14 cellular contexts compared by ENCODE assay signal in genomic region chr1:169044971-169045370, GRCh38.
DNase-seq lines count a peak whose midpoint lies in the region; ATAC-seq, FAIRE-seq and TF ChIP-seq lines count a peak whose summit lies in the region.
"Had no signal": no experiment of that assay in that cellular context is flagged by ENCODE, and none has a peak within 500 bp of the region (broad histone marks: within the 10 kb centered on the region; RNA-seq: fewer than 3 reads in every experiment).

No MANE protein-coding gene starts in this region.

- DNase-seq in CD1c-positive myeloid dendritic cell (ENCODE audit: extremely low spot score) (peak; percentile 66), left lung (no peak), frontal cortex (ENCODE audit: low spot score in 2 of 2) (no peak), urothelium cell line (ENCODE audit: low spot score) (no peak), HEK293T (ENCODE audit: extremely low spot score) (no peak)
- DNase-seq in activated CD8-positive, alpha-beta T cell treated with anti-CD3 and anti-CD28 coated beads for 36 hours: no peak
- DNase-seq: activated gamma-delta T cell; Calu3; NCI-H2227 treated with DMSO at 0.1 percent for 48 hours; stimulated activated CD4-positive, alpha-beta T cell treated with anti-CD3 and anti-CD28 coated beads, Interleukin-4, amount 100 ng/mL, for 1 hour had no signal

- no peak overlapping the region for H3K4me3 Mint-ChIP-seq in activated CD8-positive, alpha-beta T cell treated with anti-CD3 and anti-CD28 coated beads for 36 hours
- H3K4me3 Mint-ChIP-seq: neural progenitor cell had no signal

- no peaks in the 10 kb centered on the region for H3K9me3 Mint-ChIP-seq in activated CD8-positive, alpha-beta T cell treated with anti-CD3 and anti-CD28 coated beads for 36 hours

- intact Hi-C loops in activated CD8-positive, alpha-beta T cell treated with anti-CD3 and anti-CD28 coated beads for 36 hours (cut with micrococcal nuclease): no loop called here
- intact Hi-C loops in left lung (cut with DNase I): no loop called here

- H3K4me1 ChIP-seq in left lung: peaks cover 0 to 4% of the 10 kb centered on the region in 2 donors

- H3K4me1 Mint-ChIP-seq in activated CD8-positive, alpha-beta T cell treated with anti-CD3 and anti-CD28 coated beads for 36 hours (ENCODE audit: low read depth): peaks cover 68% of the 10 kb centered on the region

- no peaks in the 10 kb centered on the region for H3K9me3 ChIP-seq in left lung

- no peak overlapping the region for H3K4me3 ChIP-seq in left lung
- H3K4me3 ChIP-seq: neural progenitor cell had no signal

- ATAC-seq in GM19025 (IDR thresholded peaks at IDR 0.05; ENCODE audit: low read depth, unreplicated experiment) (peak; percentile 49), HG03135 (IDR thresholded peaks at IDR 0.05; ENCODE audit: unreplicated experiment) (peak; percentile 37), left lung (no peak)
- ATAC-seq in activated CD8-positive, alpha-beta T cell treated with anti-CD3 and anti-CD28 coated beads for 36 hours: no peak

- peak overlapping the region; percentile 70 for H3K27ac Mint-ChIP-seq in activated CD8-positive, alpha-beta T cell treated with anti-CD3 and anti-CD28 coated beads for 36 hours
- H3K27ac Mint-ChIP-seq: neural progenitor cell had no signal

- H3K27ac ChIP-seq in left lung: no peak overlapping the region
- H3K27ac ChIP-seq: neural progenitor cell had no signal

- no peaks in the 10 kb centered on the region for H3K27me3 ChIP-seq in left lung
- H3K27me3 ChIP-seq: neural progenitor cell had no signal

- no peaks in the 10 kb centered on the region for H3K27me3 Mint-ChIP-seq in activated CD8-positive, alpha-beta T cell treated with anti-CD3 and anti-CD28 coated beads for 36 hours

- FAIRE-seq in frontal cortex (lab: Jason Lieb, UNC) (no peak), urothelium cell line (lab: Jason Lieb, UNC) (no peak)
- FAIRE-seq: endometrium had no signal

- H3K36me3 Mint-ChIP-seq in activated CD8-positive, alpha-beta T cell treated with anti-CD3 and anti-CD28 coated beads for 36 hours (ENCODE audit: low read depth): no peaks in the 10 kb centered on the region
- H3K36me3 Mint-ChIP-seq: neural progenitor cell had no signal

- no peaks in the 10 kb centered on the region for H3K36me3 ChIP-seq in left lung
- H3K36me3 ChIP-seq: neural progenitor cell had no signal

- TF ChIP-seq CTCF in activated CD8-positive, alpha-beta T cell treated with anti-CD3 and anti-CD28 coated beads for 36 hours (IDR thresholded peaks at IDR 0.05): no peak
- TF ChIP-seq CTCF in left lung (IDR thresholded peaks at IDR 0.05): no peak

- POLR2A ChIA-PET in activated CD8-positive, alpha-beta T cell treated with anti-CD3 and anti-CD28 coated beads for 36 hours (lab: Charles Lee): no interaction called here
- POLR2A ChIA-PET in HEK293T (lab: Yijun Ruan, JAX): no interaction called here

- CTCF ChIA-PET in activated CD8-positive, alpha-beta T cell treated with anti-CD3 and anti-CD28 coated beads for 36 hours (lab: Charles Lee): no interaction called here
- CTCF ChIA-PET in HEK293T (lab: Yijun Ruan, JAX): interaction anchor here (0.7 to 1.0 kb wide), 2 partner anchors 11 to 202 kb away, joined by 3 read pairs; no protein-coding TSS in a partner anchor

TF ChIP-seq in HEK293T, 16 proteins besides CTCF, POLR2A, EP300 and RAD21:
- TF ChIP-seq TARDBP (IDR thresholded peaks at IDR 0.05) (no peak), ARNT (IDR thresholded peaks at IDR 0.05) (no peak), FOXM1 (IDR thresholded peaks at IDR 0.05; ENCODE audit: borderline replicate concordance) (no peak), PKNOX1 (IDR thresholded peaks at IDR 0.05) (no peak)

Comparison
In these comparisons a context has a peak if more than half of its experiments do, and no peak if none do; other contexts are left out.
1. ATAC-seq: peak in GM19025 (single experiment) and HG03135 (single experiment); none in activated CD8-positive, alpha-beta T cell treated with anti-CD3 and anti-CD28 coated beads for 36 hours (single experiment) and left lung (single experiment).